In the genomic region with DNA sequence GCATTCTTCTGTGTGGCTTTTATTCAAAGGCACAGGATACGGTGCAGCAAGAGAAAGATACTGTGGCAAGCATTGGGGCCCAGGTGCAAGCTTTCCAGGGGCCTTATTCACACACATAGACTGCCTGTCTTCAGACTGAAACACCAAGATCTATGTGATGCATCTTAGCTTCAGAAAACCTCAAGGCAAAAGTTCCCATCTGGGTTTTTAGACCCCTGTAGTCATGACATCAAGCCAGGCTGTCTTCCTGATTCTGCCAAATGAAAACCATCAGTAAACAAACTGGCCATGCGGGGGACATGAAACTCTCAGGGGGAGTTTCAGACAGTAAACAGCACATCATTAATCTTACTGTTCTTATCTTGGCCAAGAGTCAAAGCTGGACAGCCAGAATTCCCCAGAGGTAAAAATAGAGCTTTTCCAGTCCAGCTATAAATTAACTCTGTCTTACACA, we compare ENCODE assay signal across 8 cellular contexts. TPM values are rescaled to one million over a fixed set of nuclear protein-coding genes. Genes with fewer than 3 reads are reported as not detected.
DNase-seq lines count a peak whose midpoint lies in the region; ATAC-seq lines count a peak whose summit lies in the region.

No MANE protein-coding gene starts in this region.

- peak overlapping the region in 8 of 10 donors; percentile 52 to 79 (median 66) for H3K4me3 Mint-ChIP-seq in naive thymus-derived CD4-positive, alpha-beta T cell

- H3K4me3 ChIP-seq in Jurkat, Clone E6-1 (ENCODE audit: low read length) = no peak overlapping the region
- no peak overlapping the region for H3K4me3 ChIP-seq in naive thymus-derived CD4-positive, alpha-beta T cell (ENCODE audit: low read length)

- no peaks in the 10 kb centered on the region for H3K27me3 ChIP-seq in naive thymus-derived CD4-positive, alpha-beta T cell (ENCODE audit: control insufficient read depth in 2 of 2, insufficient read depth in 2 of 2, low read length in 2 of 2)

- peak overlapping the region in 8 of 9 donors; percentile 89 to 96 (median 94) for H3K27ac Mint-ChIP-seq in naive thymus-derived CD4-positive, alpha-beta T cell

- CTCF ChIA-PET in naive thymus-derived CD4-positive, alpha-beta T cell (lab: Charles Lee) = interaction anchor here (0.8 kb wide), 1 partner anchor 10 kb away, joined by 3 read pairs; a partner anchor contains a TSS

- H3K4me1 ChIP-seq in naive thymus-derived CD4-positive, alpha-beta T cell (ENCODE audit: control insufficient read depth in 2 of 2, insufficient read depth in 2 of 2, low read length in 2 of 2) = peaks cover 6 to 47% of the 10 kb centered on the region in 2 donors

- no peaks in the 10 kb centered on the region for H3K36me3 ChIP-seq in naive thymus-derived CD4-positive, alpha-beta T cell (ENCODE audit: control insufficient read depth in 2 of 3, insufficient read depth in 3 of 3, low read length in 3 of 3)

- DNase-seq in Jurkat, Clone E6-1 (ENCODE audit: low read depth, low spot score) = peak; percentile 59
- peak in 5 of 9 donors; percentile 13 to 45 (median 30) for DNase-seq in naive thymus-derived CD4-positive, alpha-beta T cell
- no peak for DNase-seq in Ammon's horn (ENCODE audit: low spot score)
- DNase-seq in effector CD8-positive, alpha-beta T cell (lab: John Stamatoyannopoulos, UW) = no peak
- DNase-seq in NCI-H1417 treated with DMSO at 0.1 percent for 48 hours (lab: John Stamatoyannopoulos, UW) = no peak
- no peak for DNase-seq in NCI-H2029 (lab: John Stamatoyannopoulos, UW)

- ATAC-seq in GM18519 (IDR thresholded peaks at IDR 0.05; ENCODE audit: low FRiP score, unreplicated experiment) (peak; percentile 35), GM21619 (IDR thresholded peaks at IDR 0.05; ENCODE audit: unreplicated experiment) (peak; percentile 42)
- ATAC-seq in naive thymus-derived CD4-positive, alpha-beta T cell = peak; percentile 51

- no peaks in the 10 kb centered on the region for H3K9me3 ChIP-seq in naive thymus-derived CD4-positive, alpha-beta T cell (ENCODE audit: control insufficient read depth in 2 of 3, low read length in 3 of 3)

- no peaks in the 10 kb centered on the region for H3K27me3 Mint-ChIP-seq in naive thymus-derived CD4-positive, alpha-beta T cell

- peaks cover 0 to 41% (median 15%) of the 10 kb centered on the region in 5 donors for H3K36me3 Mint-ChIP-seq in naive thymus-derived CD4-positive, alpha-beta T cell

- intact Hi-C loops in naive thymus-derived CD4-positive, alpha-beta T cell (cut with micrococcal nuclease) = no loop called here

- H3K4me1 Mint-ChIP-seq in naive thymus-derived CD4-positive, alpha-beta T cell = peaks cover 9 to 72% (median 67%) of the 10 kb centered on the region in 7 donors

- H3K9me3 Mint-ChIP-seq in naive thymus-derived CD4-positive, alpha-beta T cell = no peaks in the 10 kb centered on the region

- POLR2A ChIA-PET in naive thymus-derived CD4-positive, alpha-beta T cell (lab: Charles Lee) = interaction anchor here (0.8 to 4.0 kb wide), 3 partner anchors 10 to 175 kb away, joined by 3 to 26 read pairs (median 3); a partner anchor contains a TSS

- H3K27ac ChIP-seq in naive thymus-derived CD4-positive, alpha-beta T cell (ENCODE audit: low read depth, low read length) = peak overlapping the region; percentile 76

RNA-seq across cellular contexts. Expression of a gene that starts 9.8 kb away (rescaled TPM):
- polyA plus RNA-seq in Jurkat, Clone E6-1 (2012; ENCODE audit: insufficient read depth, insufficient read length) = 2.5 TPM
- total RNA-seq in naive thymus-derived CD4-positive, alpha-beta T cell = 1 to 10 TPM; 2.1 to 6.6 (median 3.8) TPM
- polyA plus RNA-seq in naive thymus-derived CD4-positive, alpha-beta T cell = under 1 TPM; 0.51 to 0.54 TPM

Comparison
In these comparisons a context has a peak if more than half of its experiments do, and no peak if none do; other contexts are left out.
1. DNase-seq: peak in Jurkat, Clone E6-1 (single experiment) and naive thymus-derived CD4-positive, alpha-beta T cell (5 of 9); none in Ammon's horn (single experiment), effector CD8-positive, alpha-beta T cell (single experiment), NCI-H1417 treated with DMSO at 0.1 percent for 48 hours (single experiment) and NCI-H2029 (single experiment).
2. Peak in every context shown above with its lines, with median percentiles within 50 percentile points of each other: ATAC-seq.